Comparison of ENCODE assay signal across 9 cellular contexts in the genomic region with DNA sequence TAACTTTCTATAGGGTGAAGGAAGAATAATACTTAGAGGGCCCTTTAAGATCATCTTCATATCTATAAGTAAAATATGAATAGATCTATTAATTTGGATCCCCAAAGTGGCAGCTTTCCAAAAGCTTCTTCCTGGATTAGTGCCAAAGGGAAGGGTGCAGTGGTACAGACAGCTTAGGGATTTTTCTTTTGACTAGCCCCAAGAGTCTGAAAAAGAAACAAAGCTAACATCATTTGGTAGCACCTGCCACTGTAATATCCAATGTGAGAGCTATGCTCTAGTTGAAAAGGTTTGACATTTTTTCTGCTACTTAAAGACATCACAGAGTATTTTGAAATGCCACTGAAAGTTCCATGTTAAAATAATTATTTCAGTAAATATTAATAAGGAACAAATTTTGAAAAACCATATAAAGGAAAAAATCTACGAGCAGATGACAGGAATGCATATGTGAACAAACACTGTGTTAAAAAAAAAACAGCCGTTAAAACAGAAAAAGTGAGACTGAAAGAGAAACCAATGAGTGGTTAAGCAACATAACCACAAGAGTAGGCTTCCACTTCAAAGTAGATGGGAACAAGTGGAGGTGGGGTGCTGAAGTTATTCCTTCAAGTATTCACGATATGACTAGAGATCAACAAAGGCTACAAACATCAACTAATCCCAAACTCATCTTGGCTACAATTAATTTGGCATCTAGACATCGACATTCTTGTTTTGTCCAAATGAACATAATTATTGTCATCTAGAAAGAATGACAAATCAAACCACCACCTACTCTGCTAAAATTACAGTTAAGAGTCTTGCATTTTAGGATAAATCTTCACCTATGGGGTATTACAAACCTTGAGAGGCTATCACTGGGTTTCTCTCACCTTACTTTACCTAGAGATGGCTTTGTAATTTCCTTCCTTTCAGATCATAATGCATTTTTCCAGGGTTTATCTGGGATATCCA.
DNase-seq lines count a peak whose midpoint lies in the region; ATAC-seq, FAIRE-seq and TF ChIP-seq lines count a peak whose summit lies in the region.
"Had no signal": no experiment of that assay in that cellular context is flagged by ENCODE, and none has a peak within 500 bp of the region (broad histone marks: within the 10 kb centered on the region; RNA-seq: fewer than 3 reads in every experiment).

No MANE protein-coding gene starts in this region.

- no peak overlapping the region for H3K4me2 ChIP-seq in mesendoderm (ENCODE audit: low read length)
- H3K4me2 ChIP-seq in hepatocyte: no peak overlapping the region
- H3K4me2 ChIP-seq in PC-3 (ENCODE audit: low read length): no peak overlapping the region

- H3K27ac ChIP-seq in mesendoderm (ENCODE audit: low read depth, low read length) (no peak overlapping the region), hepatocyte (no peak overlapping the region), PC-3 (ENCODE audit: low read length) (no peak overlapping the region)

- no peaks in the 10 kb centered on the region for H3K36me3 ChIP-seq in mesendoderm (ENCODE audit: control insufficient read depth, insufficient read depth, low read length)
- peaks cover 5% of the 10 kb centered on the region for H3K36me3 ChIP-seq in hepatocyte (replicated peaks; ENCODE audit: insufficient read depth, low read depth)
- peaks cover 5% of the 10 kb centered on the region; the same call in 1 of the 2 replicates for H3K36me3 ChIP-seq in PC-3 (ENCODE audit: low read depth, low read length)

- H2AK5ac ChIP-seq in mesendoderm (ENCODE audit: low read length): no peak overlapping the region

- no peaks in the 10 kb centered on the region for H3K4me1 ChIP-seq in mesendoderm (ENCODE audit: control insufficient read depth, low read depth, low read length)
- no peaks in the 10 kb centered on the region for H3K4me1 ChIP-seq in hepatocyte (ENCODE audit: insufficient read depth)
- H3K4me1 ChIP-seq in PC-3 (ENCODE audit: insufficient read depth, low read length): no peaks in the 10 kb centered on the region

- intact Hi-C loops in PC-3 (cut with micrococcal nuclease): no loop called here

- H3K9me3 ChIP-seq in hepatocyte (ENCODE audit: low read depth) (no peaks in the 10 kb centered on the region), PC-3 (ENCODE audit: low read length) (no peaks in the 10 kb centered on the region)

- H3K56ac ChIP-seq in mesendoderm (ENCODE audit: low read length): no peak overlapping the region

- POLR2A ChIA-PET in PC-3 (lab: Charles Lee; ENCODE audit: unreplicated experiment): no interaction called here

- H3F3A ChIP-seq in PC-3 (ENCODE audit: low read length, unreplicated experiment): no peaks in the 10 kb centered on the region

- no peak overlapping the region for H3K18ac ChIP-seq in mesendoderm (ENCODE audit: low read length)

- no peaks in the 10 kb centered on the region for H3K79me1 ChIP-seq in mesendoderm (ENCODE audit: low read length)

- H3K23ac ChIP-seq in mesendoderm (ENCODE audit: low read length): no peak overlapping the region

- H3K79me2 ChIP-seq in mesendoderm (ENCODE audit: control insufficient read depth, insufficient read depth, low read length) (no peaks in the 10 kb centered on the region), hepatocyte (no peaks in the 10 kb centered on the region), PC-3 (ENCODE audit: low read length) (no peaks in the 10 kb centered on the region)

- peak; percentile 16 for DNase-seq in GM12892 (ENCODE audit: insufficient read length)
- peak; percentile 42 for DNase-seq in amniotic epithelial cell (ENCODE audit: low read depth)
- DNase-seq in mesendoderm: no peak
- DNase-seq in hepatocyte (ENCODE audit: low spot score): no peak
- DNase-seq in ACHN: no peak
- no peak for DNase-seq in PC-3

- no peak overlapping the region for H3K4ac ChIP-seq in mesendoderm (ENCODE audit: low read depth, low read length)

- H3K4me3 ChIP-seq in mesendoderm (ENCODE audit: low read length) (no peak overlapping the region), hepatocyte (no peak overlapping the region), PC-3 (ENCODE audit: low read length) (no peak overlapping the region)

- no TSS peak for BruUV-seq in PC-3 (replicated peaks; lab: Mats Ljungman, UMichigan)

- no peak overlapping the region for H4K5ac ChIP-seq in mesendoderm (ENCODE audit: low read length)

- H4K20me1 ChIP-seq in hepatocyte (ENCODE audit: insufficient read depth, poor library complexity, severe bottlenecking): no peaks in the 10 kb centered on the region
- H4K20me1 ChIP-seq in PC-3 (ENCODE audit: low read length): no peaks in the 10 kb centered on the region

- H2BK15ac ChIP-seq in mesendoderm (replicated peaks; ENCODE audit: low read depth): no peak overlapping the region

- no peak overlapping the region for H2AFZ ChIP-seq in hepatocyte
- no peak overlapping the region for H2AFZ ChIP-seq in PC-3 (ENCODE audit: low read length)

- in situ Hi-C loops in ACHN (cut with HindIII; ENCODE audit: low pct_ligation_motif_present, low pct_unique_long_range_greater_than_20kb, low sequenced_read_pairs): no loop called here

- ATAC-seq in GM21360 (IDR thresholded peaks at IDR 0.05; ENCODE audit: unreplicated experiment) (peak; percentile 84), HG03460 (IDR thresholded peaks at IDR 0.05; ENCODE audit: unreplicated experiment) (peak; percentile 90), PC-3 (no peak)

- no peak overlapping the region for H2BK120ac ChIP-seq in mesendoderm (ENCODE audit: low read depth, low read length)

- CTCF ChIA-PET in PC-3 (lab: Charles Lee): no interaction called here

- H3K9me2 ChIP-seq in hepatocyte (replicated peaks; ENCODE audit: insufficient read depth): no peaks in the 10 kb centered on the region
- no peaks in the 10 kb centered on the region for H3K9me2 ChIP-seq in PC-3 (replicated peaks; ENCODE audit: low read length)

- no peak overlapping the region for H3K9ac ChIP-seq in mesendoderm (ENCODE audit: low read length)
- no peak overlapping the region for H3K9ac ChIP-seq in PC-3 (ENCODE audit: low read length)

- WGBS in mesendoderm (ENCODE audit: extremely low coverage, insufficient coverage, low lambda C conversion rate): no CpG with 5 or more reads among the region's 4 CpGs
- 95% methylated on average over 4 of the region's 4 CpGs for WGBS in hepatocyte (ENCODE audit: low lambda C conversion rate, missing lambda C conversion rate)

- TF ChIP-seq CTCF in hepatocyte (IDR thresholded peaks at IDR 0.05; ENCODE audit: poor library complexity): no peak
- TF ChIP-seq CTCF in PC-3 (conservative IDR thresholded peaks at IDR 0.05; ENCODE audit: low read depth, low read length): no peak

- peak; percentile 86 for FAIRE-seq in GM12892 (lab: Jason Lieb, UNC)
- FAIRE-seq: H1 had no signal

- no peak overlapping the region for H4K8ac ChIP-seq in mesendoderm (ENCODE audit: low read depth, low read length)

- TF ChIP-seq POLR2A in GM12892 (IDR thresholded peaks at IDR 0.05; ENCODE audit: low read depth, low read length): no peak

- no peak overlapping the region for H2BK5ac ChIP-seq in mesendoderm (ENCODE audit: low read length)

- no peaks in the 10 kb centered on the region for H3K27me3 ChIP-seq in mesendoderm (ENCODE audit: insufficient read depth, low read length, poor library complexity)
- no peaks in the 10 kb centered on the region for H3K27me3 ChIP-seq in hepatocyte
- no peaks in the 10 kb centered on the region for H3K27me3 ChIP-seq in PC-3 (ENCODE audit: low read length)

Comparison
In these comparisons a context has a peak if more than half of its experiments do, and no peak if none do; other contexts are left out.
1. DNase-seq: peak in GM12892 (single experiment) and amniotic epithelial cell (single experiment); none in mesendoderm (single experiment), hepatocyte (single experiment), ACHN (single experiment) and PC-3 (single experiment).